ENCODE assay signal across 21 cellular contexts in the genomic region with DNA sequence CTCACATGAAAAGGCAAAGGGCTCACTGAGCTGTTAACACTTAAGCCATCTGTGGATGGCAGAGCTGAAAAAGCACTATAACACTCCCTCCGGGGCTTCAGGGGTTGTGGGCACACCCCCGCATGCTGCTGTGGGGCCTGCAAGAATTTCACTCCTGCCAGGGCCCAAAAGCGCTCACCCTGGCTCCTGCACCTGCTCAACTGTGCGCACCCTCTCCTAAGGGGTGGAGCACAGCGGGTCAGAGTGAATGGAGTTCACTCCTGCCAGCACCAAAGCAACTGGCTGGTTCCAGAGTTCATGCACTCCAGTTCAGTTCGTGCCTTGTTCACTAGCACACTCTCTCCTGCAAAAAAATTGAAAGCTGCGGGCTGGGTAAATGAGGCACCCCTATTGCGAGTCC.
DNase-seq lines count a peak whose midpoint lies in the region; ATAC-seq, FAIRE-seq and TF ChIP-seq lines count a peak whose summit lies in the region.
"Had no signal": no experiment of that assay in that cellular context is flagged by ENCODE, and none has a peak within 500 bp of the region (broad histone marks: within the 10 kb centered on the region; RNA-seq: fewer than 3 reads in every experiment).

No MANE protein-coding gene starts in this region.

- H3K36me3 Mint-ChIP-seq in T-helper 2 cell treated with Interferon-gamma antibody and Interleukin-4, amounts not matched to agents 5 μg/mL and 100 μg/mL, for 36 hours (ENCODE audit: low read depth) = no peaks in the 10 kb centered on the region
- H3K36me3 Mint-ChIP-seq: CD4-positive, CD25-positive, alpha-beta regulatory T cell had no signal

- H3K27ac ChIP-seq in HepG2 (ENCODE audit: extremely low read length, insufficient read depth, low read length) = no peak overlapping the region
- H3K27ac ChIP-seq in right lobe of liver = no peak overlapping the region
- no peak overlapping the region for H3K27ac ChIP-seq in SJCRH30
- H3K27ac ChIP-seq: PC-9, SK-N-MC had no signal

- H3K4me2 ChIP-seq in HepG2 (ENCODE audit: low read depth, low read length) = no peak overlapping the region
- H3K4me2 ChIP-seq: PC-9 had no signal

- no TSS peak for BruUV-seq in HepG2 (replicated peaks; lab: Mats Ljungman, UMichigan)

- H4K20me1 ChIP-seq in HepG2 (ENCODE audit: insufficient read depth, low read length) = no peaks in the 10 kb centered on the region

- H3K4me1 Mint-ChIP-seq in T-helper 2 cell treated with Interferon-gamma antibody and Interleukin-4, amounts not matched to agents 5 μg/mL and 100 μg/mL, for 36 hours (ENCODE audit: low read depth) = no peaks in the 10 kb centered on the region
- H3K4me1 Mint-ChIP-seq: CD4-positive, CD25-positive, alpha-beta regulatory T cell had no signal

- in situ Hi-C loops in HepG2 (cut with HindIII; ENCODE audit: extremely low pct_ligation_motif_present, low pct_unique_long_range_greater_than_20kb) = no loop called here

- H3K27me3 Mint-ChIP-seq in T-helper 2 cell treated with Interferon-gamma antibody and Interleukin-4, amounts not matched to agents 5 μg/mL and 100 μg/mL, for 36 hours (ENCODE audit: low read depth) = no peaks in the 10 kb centered on the region
- H3K27me3 Mint-ChIP-seq: CD4-positive, CD25-positive, alpha-beta regulatory T cell had no signal

- TF ChIP-seq RAD21 in HepG2 (CRISPR knock-in tag; IDR thresholded peaks at IDR 0.05) = no peak

- ATAC-seq in HepG2 (peak; percentile 69), right lobe of liver (no peak)
- ATAC-seq: GM12878 had no signal

- H3K9me3 Mint-ChIP-seq in T-helper 2 cell treated with Interferon-gamma antibody and Interleukin-4, amounts not matched to agents 5 μg/mL and 100 μg/mL, for 36 hours = no peaks in the 10 kb centered on the region

- no peak overlapping the region for H3K27ac Mint-ChIP-seq in T-helper 2 cell treated with Interferon-gamma antibody and Interleukin-4, amounts not matched to agents 5 μg/mL and 100 μg/mL, for 36 hours
- H3K27ac Mint-ChIP-seq: CD4-positive, CD25-positive, alpha-beta regulatory T cell had no signal

- H3K4me1 ChIP-seq in HepG2 (ENCODE audit: insufficient read depth, low read length) = no peaks in the 10 kb centered on the region
- H3K4me1 ChIP-seq in right lobe of liver = no peaks in the 10 kb centered on the region
- no peaks in the 10 kb centered on the region for H3K4me1 ChIP-seq in SJCRH30

- H3K4me3 Mint-ChIP-seq in T-helper 2 cell treated with Interferon-gamma antibody and Interleukin-4, amounts not matched to agents 5 μg/mL and 100 μg/mL, for 36 hours = no peak overlapping the region
- H3K4me3 Mint-ChIP-seq: CD4-positive, CD25-positive, alpha-beta regulatory T cell had no signal

- H2AFZ ChIP-seq in HepG2 (ENCODE audit: low read length) = no peak overlapping the region
- H2AFZ ChIP-seq: PC-9 had no signal

- no peaks in the 10 kb centered on the region for H3K36me3 ChIP-seq in HepG2 (replicated peaks in 1 of 2; ENCODE audit: control insufficient read depth in 1 of 2, insufficient read depth in 2 of 2, low read length in 2 of 2)
- H3K36me3 ChIP-seq in right lobe of liver = no peaks in the 10 kb centered on the region
- H3K36me3 ChIP-seq in SJCRH30 = no peaks in the 10 kb centered on the region

- TF ChIP-seq POLR2A in HepG2 (IDR thresholded peaks at IDR 0.05; ENCODE audit: insufficient read depth in 1 of 2, low read depth in 2 of 2, low read length in 2 of 2) = no peak
- TF ChIP-seq POLR2A in right lobe of liver (IDR thresholded peaks at IDR 0.05) = no peak

- H3K27me3 ChIP-seq in HepG2 (ENCODE audit: control insufficient read depth in 1 of 2, insufficient read depth in 2 of 2, low read length in 2 of 2) (no peaks in the 10 kb centered on the region), right lobe of liver (no peaks in the 10 kb centered on the region), SJCRH30 (no peaks in the 10 kb centered on the region)

- intact Hi-C loops in HepG2 (cut with micrococcal nuclease; ENCODE audit: unreplicated experiment) = no loop called here
- intact Hi-C loops in right lobe of liver (cut with DNase I) = no loop called here

- no peak for TF ChIP-seq EP300 in HepG2 (IDR thresholded peaks at IDR 0.05; ENCODE audit: low read depth in 2 of 2, low read length in 2 of 2)
- TF ChIP-seq EP300 in HepG2 (CRISPR knock-in tag; IDR thresholded peaks at IDR 0.05; ENCODE audit: borderline replicate concordance) = no peak

- no peak overlapping the region for H3K9ac ChIP-seq in HepG2 (ENCODE audit: insufficient read depth, low read depth, low read length)

- no peak for FAIRE-seq in HepG2 (lab: Jason Lieb, UNC)
- FAIRE-seq: GM12878, H54 had no signal

- H3K79me2 ChIP-seq in HepG2 (ENCODE audit: insufficient read depth, low read length) = no peaks in the 10 kb centered on the region

- 0% methylated on average over 8 of the region's 8 CpGs for WGBS in HepG2 (ENCODE audit: low lambda C conversion rate)
- WGBS in right lobe of liver (ENCODE audit: insufficient coverage, low coverage, low lambda C conversion rate, missing lambda C conversion rate) = 39% methylated on average over 6 of the region's 8 CpGs

- POLR2A ChIA-PET in HepG2 (lab: Yijun Ruan, JAX) = no interaction called here

- H3K9me3 ChIP-seq in HepG2 (ENCODE audit: low read length) (no peaks in the 10 kb centered on the region), right lobe of liver (no peaks in the 10 kb centered on the region), SJCRH30 (replicated peaks) (no peaks in the 10 kb centered on the region)

- TF ChIP-seq CTCF in HepG2 (CRISPR knock-in tag; IDR thresholded peaks at IDR 0.05) = no peak
- no peak for TF ChIP-seq CTCF in right lobe of liver (IDR thresholded peaks at IDR 0.05)

- DNase-seq in HepG2 (ENCODE audit: low spot score) (no peak), right lobe of liver (no peak), SJCRH30 (peak; percentile 28 to 60), islet precursor cell (peak; percentile 47), NOMO-1 (lab: John Stamatoyannopoulos, UW; ENCODE audit: unreplicated experiment in 2 of 2) (no peak), KG1 (lab: John Stamatoyannopoulos, UW) (no peak)
- DNase-seq in T-helper 2 cell treated with Interferon-gamma antibody and Interleukin-4, amounts not matched to agents 5 μg/mL and 100 μg/mL, for 36 hours (ENCODE audit: low spot score) = no peak
- DNase-seq: CD4-positive, CD25-positive, alpha-beta regulatory T cell; DMS79 treated with DMSO at 0.1 percent for 48 hours; KBM-7; NCI-H1092; NCI-H1436; NCI-H187 treated with DMSO at 0.1 percent for 48 hours; NCI-H524 treated with DMSO at 0.1 percent for 48 hours; NCI-H82; PC-9; RPMI8226; SHP77 had no signal

- CTCF ChIA-PET in HepG2 (lab: Yijun Ruan, JAX; ENCODE audit: low intra/inter-chr PET ratio, low total read pairs) = no interaction called here

- no peak overlapping the region for H3K4me3 ChIP-seq in HepG2 (replicated peaks in 1 of 3; ENCODE audit: insufficient read depth in 1 of 3, low read depth in 2 of 3, low read length in 3 of 3)
- H3K4me3 ChIP-seq in right lobe of liver = no peak overlapping the region
- H3K4me3 ChIP-seq in SJCRH30 = no peak overlapping the region
- H3K4me3 ChIP-seq: GM12878, PC-9, SK-N-MC had no signal

TF ChIP-seq in HepG2, 621 proteins besides CTCF, POLR2A, EP300 and RAD21:
- TF ChIP-seq ZNF160 (CRISPR knock-in tag; IDR thresholded peaks at IDR 0.05) (no peak), CEBPB (IDR thresholded peaks at IDR 0.05; ENCODE audit: borderline replicate concordance, low read depth, low read length) (no peak), ZNF564 (CRISPR knock-in tag; IDR thresholded peaks at IDR 0.05) (no peak), CENPT (CRISPR knock-in tag; IDR thresholded peaks at IDR 0.05; ENCODE audit: low read depth) (no peak), CHD2 (IDR thresholded peaks at IDR 0.05; ENCODE audit: low read depth, low read length) (no peak), SATB2 (CRISPR knock-in tag; IDR thresholded peaks at IDR 0.05) (no peak), MZF1 (CRISPR knock-in tag; IDR thresholded peaks at IDR 0.05; ENCODE audit: borderline replicate concordance) (no peak)
- TF ChIP-seq, protein P1, sequence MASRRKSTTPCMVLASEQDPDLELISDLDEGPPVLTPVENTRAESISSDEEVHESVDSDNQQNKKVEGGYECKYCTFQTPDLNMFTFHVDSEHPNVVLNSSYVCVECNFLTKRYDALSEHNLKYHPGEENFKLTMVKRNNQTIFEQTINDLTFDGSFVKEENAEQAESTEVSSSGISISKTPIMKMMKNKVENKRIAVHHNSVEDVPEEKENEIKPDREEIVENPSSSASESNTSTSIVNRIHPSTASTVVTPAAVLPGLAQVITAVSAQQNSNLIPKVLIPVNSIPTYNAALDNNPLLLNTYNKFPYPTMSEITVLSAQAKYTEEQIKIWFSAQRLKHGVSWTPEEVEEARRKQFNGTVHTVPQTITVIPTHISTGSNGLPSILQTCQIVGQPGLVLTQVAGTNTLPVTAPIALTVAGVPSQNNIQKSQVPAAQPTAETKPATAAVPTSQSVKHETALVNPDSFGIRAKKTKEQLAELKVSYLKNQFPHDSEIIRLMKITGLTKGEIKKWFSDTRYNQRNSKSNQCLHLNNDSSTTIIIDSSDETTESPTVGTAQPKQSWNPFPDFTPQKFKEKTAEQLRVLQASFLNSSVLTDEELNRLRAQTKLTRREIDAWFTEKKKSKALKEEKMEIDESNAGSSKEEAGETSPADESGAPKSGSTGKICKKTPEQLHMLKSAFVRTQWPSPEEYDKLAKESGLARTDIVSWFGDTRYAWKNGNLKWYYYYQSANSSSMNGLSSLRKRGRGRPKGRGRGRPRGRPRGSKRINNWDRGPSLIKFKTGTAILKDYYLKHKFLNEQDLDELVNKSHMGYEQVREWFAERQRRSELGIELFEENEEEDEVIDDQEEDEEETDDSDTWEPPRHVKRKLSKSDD (CRISPR knock-in tag; IDR thresholded peaks at IDR 0.05; ENCODE audit: low read depth) = no peak

Comparison
In these comparisons a context has a peak if more than half of its experiments do, and no peak if none do; other contexts are left out.
1. DNase-seq: peak in SJCRH30 (2 of 2) and islet precursor cell (single experiment); none in HepG2 (single experiment), right lobe of liver (0 of 3), NOMO-1 (0 of 2), T-helper 2 cell treated with Interferon-gamma antibody and Interleukin-4, amounts not matched to agents 5 μg/mL and 100 μg/mL, for 36 hours (single experiment) and KG1 (single experiment).